29 cellular contexts compared by ENCODE assay signal in genomic region chr2:77590298-77590917, GRCh38.
"Had no signal": no experiment of that assay in that cellular context is flagged by ENCODE, and none has a peak within 500 bp of the region (broad histone marks: within the 10 kb centered on the region; RNA-seq: fewer than 3 reads in every experiment).

No MANE protein-coding gene starts in this region.

- H3K36me3 ChIP-seq: brain microvascular endothelial cell, colonic mucosa, WERI-Rb-1 had no signal

- H3K9me3 ChIP-seq: colonic mucosa had no signal

- DNase-seq: activated B cell treated with CpG ODN at 0.5 μM for 24 hours; activated CD4-positive, alpha-beta memory T cell treated with anti-CD3 and anti-CD28 coated beads, Interleukin-2, amount 10 ng/mL, durations not matched to agents 7 days and 5 days; activated CD4-positive, alpha-beta T cell treated with anti-CD3 and anti-CD28 coated beads for 4 hours; activated CD4-positive, alpha-beta T cell treated with anti-CD3 and anti-CD28 coated beads, Interleukin-2, amount 10 ng/mL, durations not matched to agents 7 days and 5 days; activated CD4-positive, alpha-beta T cell treated with anti-CD3 and anti-CD28 coated beads, Interleukin-2, amount 50 U/mL, for 4 hours; activated CD4-positive, CD25-positive, alpha-beta regulatory T cell treated with anti-CD3 and anti-CD28 coated beads, Interleukin-2, amount 50 U/mL, for 72 hours; activated CD8-positive, alpha-beta memory T cell treated with anti-CD3 and anti-CD28 coated beads, Interleukin-2, amount 50 U/mL, for 48 hours; activated effector memory CD4-positive, alpha-beta T cell treated with Interleukin-2 at 50 U/mL for 16 hours; activated gamma-delta T cell treated with Interleukin-2 at 50 U/mL for 16 hours; activated naive CD4-positive, alpha-beta T cell treated with anti-CD3 and anti-CD28 coated beads, Interleukin-2, amount 50 U/mL, for 16 hours; activated naive CD4-positive, alpha-beta T cell treated with Interleukin-2 at 50 U/mL for 16 hours; activated T-cell treated with anti-CD3 and anti-CD28 coated beads for 4 hours; activated T-cell treated with anti-CD3 and anti-CD28 coated beads, Interleukin-2, amount 50 U/mL, for 24 hours; activated T-cell treated with anti-CD3 and anti-CD28 coated beads, Interleukin-2, amount 50 U/mL, for 72 hours; amniotic stem cell; brain microvascular endothelial cell; colonic mucosa; effector memory CD4-positive, alpha-beta T cell; endodermal cell; foreskin fibroblast; glutamatergic neuron; T-helper 1 cell; T-helper 17 cell; T1000; WERI-Rb-1 had no signal

- H3K4me3 ChIP-seq: colonic mucosa had no signal

- H3K36me3 Mint-ChIP-seq: activated naive CD8-positive, alpha-beta T cell had no signal

- H3K4me3 Mint-ChIP-seq: activated B cell treated with CpG ODN at 0.5 μM for 24 hours; activated CD4-positive, alpha-beta memory T cell treated with anti-CD3 and anti-CD28 coated beads, Interleukin-2, amount 10 ng/mL, durations not matched to agents 7 days and 5 days; activated CD4-positive, alpha-beta T cell treated with anti-CD3 and anti-CD28 coated beads, Interleukin-2, amount 10 ng/mL, durations not matched to agents 7 days and 5 days; activated naive CD8-positive, alpha-beta T cell; activated T-cell treated with anti-CD3 and anti-CD28 coated beads, Interleukin-2, amount 50 U/mL, for 24 hours; activated T-cell treated with anti-CD3 and anti-CD28 coated beads, Interleukin-2, amount 50 U/mL, for 72 hours; central memory CD8-positive, alpha-beta T cell; endodermal cell; T-helper 17 cell; T-helper 2 cell treated with Interferon-gamma antibody and Interleukin-4, amounts not matched to agents 5 μg/mL and 100 μg/mL, for 36 hours had no signal

- H3K4me1 Mint-ChIP-seq: activated B cell treated with CpG ODN at 0.5 μM for 24 hours; activated CD4-positive, alpha-beta memory T cell treated with anti-CD3 and anti-CD28 coated beads, Interleukin-2, amount 10 ng/mL, durations not matched to agents 7 days and 5 days; activated CD4-positive, alpha-beta T cell treated with anti-CD3 and anti-CD28 coated beads, Interleukin-2, amount 10 ng/mL, durations not matched to agents 7 days and 5 days; central memory CD8-positive, alpha-beta T cell; T-helper 17 cell had no signal

- H3K27me3 Mint-ChIP-seq: activated B cell treated with CpG ODN at 0.5 μM for 24 hours; activated CD4-positive, alpha-beta memory T cell treated with anti-CD3 and anti-CD28 coated beads, Interleukin-2, amount 10 ng/mL, durations not matched to agents 7 days and 5 days; activated CD4-positive, alpha-beta T cell treated with anti-CD3 and anti-CD28 coated beads, Interleukin-2, amount 10 ng/mL, durations not matched to agents 7 days and 5 days; activated naive CD8-positive, alpha-beta T cell; activated T-cell treated with anti-CD3 and anti-CD28 coated beads, Interleukin-2, amount 50 U/mL, for 24 hours; central memory CD8-positive, alpha-beta T cell; T-helper 17 cell had no signal

- H3K4me1 ChIP-seq: colonic mucosa had no signal

- H3K27ac Mint-ChIP-seq: activated B cell treated with CpG ODN at 0.5 μM for 24 hours; activated CD4-positive, alpha-beta memory T cell treated with anti-CD3 and anti-CD28 coated beads, Interleukin-2, amount 10 ng/mL, durations not matched to agents 7 days and 5 days; activated CD4-positive, alpha-beta T cell treated with anti-CD3 and anti-CD28 coated beads, Interleukin-2, amount 10 ng/mL, durations not matched to agents 7 days and 5 days; activated naive CD8-positive, alpha-beta T cell; activated T-cell treated with anti-CD3 and anti-CD28 coated beads, Interleukin-2, amount 50 U/mL, for 24 hours; activated T-cell treated with anti-CD3 and anti-CD28 coated beads, Interleukin-2, amount 50 U/mL, for 72 hours; T-helper 17 cell; T-helper 2 cell treated with Interferon-gamma antibody and Interleukin-4, amounts not matched to agents 5 μg/mL and 100 μg/mL, for 36 hours had no signal

- ATAC-seq: activated T-cell treated with anti-CD3 and anti-CD28 coated beads, Interleukin-2, amount 50 U/mL, for 72 hours; esophagus mucosa; T-helper 17 cell had no signal

- H3K27ac ChIP-seq: brain microvascular endothelial cell, colonic mucosa, WERI-Rb-1 had no signal

- H3K27me3 ChIP-seq: brain microvascular endothelial cell, colonic mucosa had no signal
